In genomic region chr17:32503251-32504165, GRCh38 we compare ENCODE assay signal across 8 cellular contexts. TPM values are rescaled to one million over a fixed set of nuclear protein-coding genes. Genes with fewer than 3 reads are reported as not detected.
A peak's percentile ranks its signal among the peaks of the same experiment; 100 is the strongest.
DNase-seq lines count a peak whose midpoint lies in the region; ATAC-seq, FAIRE-seq and TF ChIP-seq lines count a peak whose summit lies in the region.

No MANE protein-coding gene starts in this region.

- peaks cover 4 to 9% of the 10 kb centered on the region in 2 donors for H3K36me3 Mint-ChIP-seq in activated naive CD4-positive, alpha-beta T cell treated with anti-CD3 and anti-CD28 coated beads, Interleukin-2, amount 50 U/mL, for 72 hours

- H3K27me3 ChIP-seq in pancreas (no peaks in the 10 kb centered on the region), HAP-1 (ENCODE audit: low read depth) (no peaks in the 10 kb centered on the region)

- intact Hi-C loops in pancreas (cut with DNase I): no loop called here

- no peak for TF ChIP-seq CTCF in pancreas (IDR thresholded peaks at IDR 0.05)

- DNase-seq in NCI-H510A treated with DMSO at 0.1 percent for 48 hours (lab: John Stamatoyannopoulos, UW): peak; percentile 14
- no peak for DNase-seq in NCI-H510A (lab: John Stamatoyannopoulos, UW)
- peak; percentile 96 for DNase-seq in Jurkat, Clone E6-1 (ENCODE audit: low read depth, low spot score)
- DNase-seq in activated naive CD4-positive, alpha-beta T cell treated with anti-CD3 and anti-CD28 coated beads, Interleukin-2, amount 50 U/mL, for 72 hours (ENCODE audit: low spot score in 2 of 2): peak in 1 of 2 donors; percentile 44
- DNase-seq in pancreas: no peak
- no peak for DNase-seq in HAP-1 (ENCODE audit: low spot score in 2 of 2)
- no peak for DNase-seq in COLO829 (ENCODE audit: low spot score)

- in situ Hi-C loops in HAP-1 (cut with MboI; ENCODE audit: low sequenced_read_pairs): no loop called here

- peak; percentile 87 for ATAC-seq in GM21723 (IDR thresholded peaks at IDR 0.05; ENCODE audit: unreplicated experiment)
- ATAC-seq in activated naive CD4-positive, alpha-beta T cell treated with anti-CD3 and anti-CD28 coated beads, Interleukin-2, amount 50 U/mL, for 72 hours: peak; percentile 90 to 96
- peak in 3 of 4 donors; percentile 19 to 74 (median 46) for ATAC-seq in pancreas

- H3K9me3 ChIP-seq in pancreas: no peaks in the 10 kb centered on the region
- H3K9me3 ChIP-seq in HAP-1: no peaks in the 10 kb centered on the region

- no peaks in the 10 kb centered on the region for H3K4me1 ChIP-seq in pancreas
- H3K4me1 ChIP-seq in HAP-1: no peaks in the 10 kb centered on the region

- H3K27ac Mint-ChIP-seq in activated naive CD4-positive, alpha-beta T cell treated with anti-CD3 and anti-CD28 coated beads, Interleukin-2, amount 50 U/mL, for 72 hours: peak overlapping the region; percentile 84 to 86

- no peaks in the 10 kb centered on the region for H3K36me3 ChIP-seq in pancreas
- no peaks in the 10 kb centered on the region for H3K36me3 ChIP-seq in HAP-1 (replicated peaks)

- WGBS in pancreas, 2 donors: 76 to 81% methylated on average over 7 of the region's 7 CpGs

- H3K27ac ChIP-seq in pancreas: no peak overlapping the region

- FAIRE-seq in pancreas (lab: Jason Lieb, UNC): no peak

- no peaks in the 10 kb centered on the region for H3K9me3 Mint-ChIP-seq in activated naive CD4-positive, alpha-beta T cell treated with anti-CD3 and anti-CD28 coated beads, Interleukin-2, amount 50 U/mL, for 72 hours

- peak overlapping the region; percentile 36 for H3K4me3 ChIP-seq in Jurkat, Clone E6-1 (ENCODE audit: low read length)
- no peak overlapping the region for H3K4me3 ChIP-seq in pancreas
- no peak overlapping the region for H3K4me3 ChIP-seq in HAP-1

RNA-seq across cellular contexts. Expression of gene CDK5R1, which starts 16.7 kb away (rescaled TPM):
- 5.6 TPM for polyA plus RNA-seq in Jurkat, Clone E6-1 (2012; ENCODE audit: insufficient read depth, insufficient read length)
- 10 to 100 TPM; 12.4 to 15.6 TPM for total RNA-seq in activated naive CD4-positive, alpha-beta T cell treated with anti-CD3 and anti-CD28 coated beads, Interleukin-2, amount 50 U/mL, for 72 hours
- total RNA-seq in pancreas: 1 to 10 TPM in 2 of 6 donors, under 1 TPM in 4; 0.46 to 1.7 (median 0.88) TPM
- polyA plus RNA-seq in pancreas: 1 to 10 TPM; 1.5 to 5.1 TPM

RNA-seq across cellular contexts. Expression of gene PSMD11, which starts 59.2 kb away (rescaled TPM):
- 158 TPM for polyA plus RNA-seq in Jurkat, Clone E6-1 (2012; ENCODE audit: insufficient read depth, insufficient read length)
- total RNA-seq in activated naive CD4-positive, alpha-beta T cell treated with anti-CD3 and anti-CD28 coated beads, Interleukin-2, amount 50 U/mL, for 72 hours: 100 to 1,000 TPM; 119 to 162 TPM
- total RNA-seq in pancreas: 10 to 100 TPM; 22.1 to 39.4 (median 32.7) TPM
- polyA plus RNA-seq in pancreas: 10 to 100 TPM; 23.5 to 35.6 TPM

Comparison
In these comparisons a context has a peak if more than half of its experiments do, and no peak if none do; other contexts are left out.
1. DNase-seq: peak in NCI-H510A treated with DMSO at 0.1 percent for 48 hours (single experiment) and Jurkat, Clone E6-1 (single experiment); none in NCI-H510A (single experiment), pancreas (0 of 6), HAP-1 (0 of 2) and COLO829 (single experiment).
2. RNA of gene CDK5R1, which starts 16.7 kb away (total RNA-seq): 12.4 to 15.6 TPM in activated naive CD4-positive, alpha-beta T cell treated with anti-CD3 and anti-CD28 coated beads, Interleukin-2, amount 50 U/mL, for 72 hours; 0.46 to 1.7 TPM in pancreas; every median in the first group is over 4 times any median in the second.
3. Peak in every context shown above with its lines, with median percentiles within 50 percentile points of each other: ATAC-seq.